Comparison of ENCODE assay signal across 23 cellular contexts in genomic region chr14:92325835-92326234, GRCh38. TPM values are rescaled to one million over a fixed set of nuclear protein-coding genes. Genes with fewer than 3 reads are reported as not detected.
DNase-seq lines count a peak whose midpoint lies in the region; ATAC-seq, FAIRE-seq and TF ChIP-seq lines count a peak whose summit lies in the region.
"Had no signal": no experiment of that assay in that cellular context is flagged by ENCODE, and none has a peak within 500 bp of the region (broad histone marks: within the 10 kb centered on the region; RNA-seq: fewer than 3 reads in every experiment).

No MANE protein-coding gene starts in this region.

- H3K9me3 Mint-ChIP-seq in stimulated activated naive CD8-positive, alpha-beta T cell treated with anti-CD3 and anti-CD28 coated beads, Interleukin-15, amount 100 ng/mL, for 72 hours: no peaks in the 10 kb centered on the region
- H3K9me3 Mint-ChIP-seq: activated CD4-positive, alpha-beta T cell treated with anti-CD3 and anti-CD28 coated beads, Interleukin-2, amount 10 ng/mL, durations not matched to agents 7 days and 5 days; naive thymus-derived CD8-positive, alpha-beta T cell had no signal

- no peak overlapping the region for H3K4me3 ChIP-seq in bronchial epithelial cell (ENCODE audit: low read depth, low read length)
- H3K4me3 ChIP-seq in lower lobe of right lung: no peak overlapping the region
- H3K4me3 ChIP-seq: gastroesophageal sphincter, Peyer's patch, vagina had no signal

- H3K27ac ChIP-seq in 22Rv1 (no peak overlapping the region), lower lobe of right lung (no peak overlapping the region)
- H3K27ac ChIP-seq: epithelial cell of prostate, gastroesophageal sphincter, Peyer's patch, vagina had no signal

- intact Hi-C loops in lower lobe of right lung (cut with DNase I): no loop called here

- FAIRE-seq in bronchial epithelial cell (lab: Jason Lieb, UNC): no peak
- FAIRE-seq: astrocyte, TTC549 had no signal

- DNase-seq in GM10266 (ENCODE audit: extremely low spot score) (no peak), NAMALWA (ENCODE audit: low spot score) (peak; percentile 6), bronchial epithelial cell (ENCODE audit: low read depth) (no peak), lower lobe of right lung (no peak)
- DNase-seq in stimulated activated naive CD8-positive, alpha-beta T cell treated with anti-CD3 and anti-CD28 coated beads, Interleukin-15, amount 100 ng/mL, for 72 hours: no peak
- DNase-seq: activated CD4-positive, alpha-beta T cell treated with anti-CD3 and anti-CD28 coated beads, Interleukin-2, amount 10 ng/mL, durations not matched to agents 7 days and 5 days; cortex of kidney; mesendoderm; NCI-H1694 treated with DMSO at 0.1 percent for 48 hours; NCI-H510A treated with DMSO at 0.1 percent for 48 hours; Peyer's patch; stimulated activated CD4-positive, alpha-beta T cell treated with anti-CD3 and anti-CD28 coated beads, Interleukin-4, amount 100 ng/mL, for 1 hour had no signal

- H3K36me3 ChIP-seq in bronchial epithelial cell (ENCODE audit: control insufficient read depth, insufficient read depth, low read length) (no peaks in the 10 kb centered on the region), lower lobe of right lung (no peaks in the 10 kb centered on the region)
- H3K36me3 ChIP-seq: gastroesophageal sphincter, Peyer's patch, vagina had no signal

- no peak overlapping the region for H3K4me3 Mint-ChIP-seq in stimulated activated naive CD8-positive, alpha-beta T cell treated with anti-CD3 and anti-CD28 coated beads, Interleukin-15, amount 100 ng/mL, for 72 hours
- H3K4me3 Mint-ChIP-seq: activated CD4-positive, alpha-beta T cell treated with anti-CD3 and anti-CD28 coated beads, Interleukin-2, amount 10 ng/mL, durations not matched to agents 7 days and 5 days had no signal

- peaks cover 25% of the 10 kb centered on the region for H3K4me1 Mint-ChIP-seq in stimulated activated naive CD8-positive, alpha-beta T cell treated with anti-CD3 and anti-CD28 coated beads, Interleukin-15, amount 100 ng/mL, for 72 hours

- ATAC-seq in HG02798 (IDR thresholded peaks at IDR 0.05; ENCODE audit: poor library complexity, unreplicated experiment) (no peak), GM21717 (IDR thresholded peaks at IDR 0.05; ENCODE audit: unreplicated experiment) (no peak), lower lobe of right lung (no peak)
- no peak for ATAC-seq in stimulated activated naive CD8-positive, alpha-beta T cell treated with anti-CD3 and anti-CD28 coated beads, Interleukin-15, amount 100 ng/mL, for 72 hours
- ATAC-seq: gastroesophageal sphincter; naive thymus-derived CD8-positive, alpha-beta T cell had no signal

- peaks cover 19% of the 10 kb centered on the region for H3K4me1 ChIP-seq in lower lobe of right lung

- peaks cover 40% of the 10 kb centered on the region for H3K27me3 ChIP-seq in bronchial epithelial cell (ENCODE audit: control insufficient read depth, insufficient read depth, low read length)
- peaks cover 50% of the 10 kb centered on the region for H3K27me3 ChIP-seq in lower lobe of right lung (ENCODE audit: low read depth)
- H3K27me3 ChIP-seq: vagina had no signal

- peaks cover 76% of the 10 kb centered on the region for H3K27me3 Mint-ChIP-seq in stimulated activated naive CD8-positive, alpha-beta T cell treated with anti-CD3 and anti-CD28 coated beads, Interleukin-15, amount 100 ng/mL, for 72 hours

- 0 out of 2 replicates have a peak, but pooled peaks have one; percentile 5 for TF ChIP-seq CTCF in 22Rv1 (IDR thresholded peaks at IDR 0.05)
- peak; percentile 6 for TF ChIP-seq CTCF in GM10266 (IDR thresholded peaks at IDR 0.05; ENCODE audit: control insufficient read depth, insufficient read depth, low read depth, missing control alignments)
- peak; percentile 4 for TF ChIP-seq CTCF in bronchial epithelial cell (IDR thresholded peaks at IDR 0.05; ENCODE audit: insufficient read depth, low read length, severe bottlenecking)
- TF ChIP-seq CTCF in lower lobe of right lung (IDR thresholded peaks at IDR 0.05): no peak

- H3K27ac Mint-ChIP-seq in stimulated activated naive CD8-positive, alpha-beta T cell treated with anti-CD3 and anti-CD28 coated beads, Interleukin-15, amount 100 ng/mL, for 72 hours: no peak overlapping the region
- H3K27ac Mint-ChIP-seq: activated CD4-positive, alpha-beta T cell treated with anti-CD3 and anti-CD28 coated beads, Interleukin-2, amount 10 ng/mL, durations not matched to agents 7 days and 5 days; naive thymus-derived CD8-positive, alpha-beta T cell; progenitor cell of endocrine pancreas had no signal

- no peaks in the 10 kb centered on the region for H3K9me3 ChIP-seq in lower lobe of right lung
- H3K9me3 ChIP-seq: gastroesophageal sphincter, Peyer's patch, vagina had no signal

RNA-seq across cellular contexts. Expression of gene SLC24A4, which starts 2.9 kb away (rescaled TPM):
- total RNA-seq in bronchial epithelial cell (not detected in 2 replicates), lower lobe of right lung (3.5 TPM)
- total RNA-seq: activated CD4-positive, alpha-beta T cell treated with anti-CD3 and anti-CD28 coated beads, Interleukin-2, amount 10 ng/mL, durations not matched to agents 7 days and 5 days; astrocyte; MCF 10A; naive thymus-derived CD8-positive, alpha-beta T cell; progenitor cell of endocrine pancreas had no signal
